ENCODE assay signal across 28 cellular contexts in the genomic region with DNA sequence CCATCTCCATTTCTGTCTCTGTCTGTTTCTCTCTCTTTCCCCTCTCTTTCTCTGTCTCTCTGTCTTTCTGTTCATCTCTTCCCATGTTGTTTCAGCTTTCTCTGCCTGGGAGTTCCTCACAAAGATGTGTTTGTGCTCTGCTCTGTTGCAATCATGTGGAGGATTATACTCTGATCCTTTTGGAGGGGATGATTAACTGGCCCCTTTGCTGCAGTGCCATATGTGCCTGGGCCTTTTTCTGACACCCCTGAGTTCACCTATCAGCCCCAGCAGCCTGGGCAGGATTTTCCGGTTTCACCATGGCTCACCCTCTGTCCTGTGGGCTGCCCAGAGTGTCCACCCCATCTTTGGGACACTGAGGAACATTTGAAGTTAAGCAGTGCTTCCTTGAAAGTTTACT. TPM values are rescaled to one million over a fixed set of nuclear protein-coding genes. Genes with fewer than 3 reads are reported as not detected.
A peak's percentile ranks its signal among the peaks of the same experiment; 100 is the strongest.
DNase-seq lines count a peak whose midpoint lies in the region; ATAC-seq and TF ChIP-seq lines count a peak whose summit lies in the region.
"Had no signal": no experiment of that assay in that cellular context is flagged by ENCODE, and none has a peak within 500 bp of the region (broad histone marks: within the 10 kb centered on the region; RNA-seq: fewer than 3 reads in every experiment).

No MANE protein-coding gene starts in this region.

- no peak overlapping the region for H3K23ac ChIP-seq in neuronal stem cell (ENCODE audit: low read depth, low read length, poor library complexity)

- no peak overlapping the region for H3K9ac ChIP-seq in neuronal stem cell (ENCODE audit: low read depth, low read length, poor library complexity)
- H3K9ac ChIP-seq: BLaER1 had no signal

- H2AK5ac ChIP-seq in neuronal stem cell (ENCODE audit: low read depth, low read length): no peak overlapping the region

- no peak overlapping the region for H3K4me2 ChIP-seq in neuronal stem cell (ENCODE audit: insufficient read depth, low read length, poor library complexity, severe bottlenecking)
- H3K4me2 ChIP-seq: A549, BLaER1, GM23338 had no signal

- H3K79me1 ChIP-seq in neuronal stem cell (ENCODE audit: low read depth, low read length): no peaks in the 10 kb centered on the region

- POLR2A ChIA-PET in Caco-2 (lab: Charles Lee): no interaction called here

- no peak overlapping the region for H3K14ac ChIP-seq in neuronal stem cell (ENCODE audit: low read length)

- peaks cover 9% of the 10 kb centered on the region for H3K36me3 Mint-ChIP-seq in Caco-2 (ENCODE audit: insufficient read depth, unreplicated experiment)
- H3K36me3 Mint-ChIP-seq: CD4-positive, alpha-beta memory T cell; IgD-negative memory B cell had no signal

- H3K4me3 Mint-ChIP-seq in Caco-2 (ENCODE audit: unreplicated experiment): no peak overlapping the region
- H3K4me3 Mint-ChIP-seq: CD4-positive, alpha-beta memory T cell; GM23338 had no signal

- H3K4me3 ChIP-seq in Caco-2 (ENCODE audit: low read depth, low read length) (no peak overlapping the region), esophagus (ENCODE audit: low read depth in 1 of 2, low read length in 2 of 2) (no peak overlapping the region), neuronal stem cell (ENCODE audit: low read length in 2 of 2) (no peak overlapping the region)
- H3K4me3 ChIP-seq: A549, BLaER1, GM12878, GM23338, MG63 had no signal

- H3K4ac ChIP-seq in neuronal stem cell (ENCODE audit: low read length): no peak overlapping the region

- peaks cover 17% of the 10 kb centered on the region for H3K4me1 Mint-ChIP-seq in Caco-2 (ENCODE audit: low read depth, unreplicated experiment)
- H3K4me1 Mint-ChIP-seq: IgD-negative memory B cell had no signal

- H2BK15ac ChIP-seq in neuronal stem cell (ENCODE audit: low read length): no peak overlapping the region

- DNase-seq in Caco-2 (no peak), NCI-H82 treated with DMSO at 0.1 percent for 48 hours (lab: John Stamatoyannopoulos, UW; ENCODE audit: unreplicated experiment) (peak; percentile 54), neuronal stem cell (ENCODE audit: low spot score) (no peak), NCI-H1092 treated with DMSO at 0.1 percent for 48 hours (lab: John Stamatoyannopoulos, UW) (no peak), AG08395 (ENCODE audit: low spot score) (no peak)
- DNase-seq: Calu3; CD4-positive, alpha-beta memory T cell; DMS53; EL; HCEC 1CT; Karpas-422; MG63; NCI-H1048; NCI-H146; NCI-H2029 treated with DMSO at 0.1 percent for 48 hours; NCI-H2171 treated with DMSO at 0.1 percent for 48 hours; NCI-H446; NCI-H748 treated with DMSO at 0.1 percent for 48 hours; OCI-M1; SIG-M5 had no signal

- H3K18ac ChIP-seq in neuronal stem cell (ENCODE audit: low read length): no peak overlapping the region

- BruUV-seq in Caco-2 (replicated peaks; lab: Mats Ljungman, UMichigan): no TSS peak

- H2BK120ac ChIP-seq in neuronal stem cell (ENCODE audit: low read depth, low read length): no peak overlapping the region

- CTCF ChIA-PET in Caco-2 (lab: Charles Lee): interaction anchor here (1.0 kb wide), 1 partner anchor 26 kb away, joined by 3 read pairs; no protein-coding TSS in a partner anchor

- peak overlapping the region; percentile 75 to 91 for H3K27ac ChIP-seq in esophagus (ENCODE audit: low read depth in 2 of 2, low read length in 1 of 2)
- H3K27ac ChIP-seq in neuronal stem cell (replicated peaks; ENCODE audit: low read length): no peak overlapping the region
- H3K27ac ChIP-seq: A549, BLaER1 had no signal

- 57 to 68% methylated on average over 1 of the region's 1 CpG for WGBS in esophagus, 2 donors
- WGBS in neuronal stem cell (ENCODE audit: extremely low coverage in 2 of 2, insufficient read length in 2 of 2, insufficient replicate concordance in 1 of 2), 2 donors: no CpG with 5 or more reads among the region's 1 CpG

- no peak overlapping the region for H2BK12ac ChIP-seq in neuronal stem cell (ENCODE audit: low read length)

- no peak overlapping the region for H4K91ac ChIP-seq in neuronal stem cell (ENCODE audit: low read depth, low read length, poor library complexity)

- H3K4me1 ChIP-seq in Caco-2 (peaks cover 16% of the 10 kb centered on the region), esophagus (ENCODE audit: control insufficient read depth in 2 of 2, insufficient read depth in 2 of 2, low read length in 1 of 2) (peaks cover 0 to 2% of the 10 kb centered on the region in 2 donors), neuronal stem cell (ENCODE audit: control insufficient read depth in 2 of 2, insufficient read depth in 1 of 2, low read depth in 1 of 2, low read length in 2 of 2) (peaks cover 0 to 3% of the 10 kb centered on the region in 2 donors)
- H3K4me1 ChIP-seq: A549, BLaER1 had no signal

- H3K9me3 ChIP-seq in Caco-2 (peaks cover 18% of the 10 kb centered on the region), esophagus (ENCODE audit: control insufficient read depth in 2 of 2, insufficient read depth in 1 of 2, low read depth in 1 of 2, low read length in 1 of 2) (no peaks in the 10 kb centered on the region), neuronal stem cell (replicated peaks in 1 of 2; ENCODE audit: control insufficient read depth in 2 of 2, insufficient read depth in 1 of 2, low read depth in 1 of 2, low read length in 2 of 2) (no peaks in the 10 kb centered on the region)
- H3K9me3 ChIP-seq: A549, BLaER1, MG63 had no signal

- H3K9me3 Mint-ChIP-seq in Caco-2 (ENCODE audit: unreplicated experiment): peaks cover 13% of the 10 kb centered on the region
- H3K9me3 Mint-ChIP-seq: CD4-positive, alpha-beta memory T cell; GM23338; IgD-negative memory B cell had no signal

- H3K27me3 Mint-ChIP-seq in Caco-2 (ENCODE audit: insufficient read depth, unreplicated experiment): no peaks in the 10 kb centered on the region

- TF ChIP-seq CTCF in Caco-2 (IDR thresholded peaks at IDR 0.05; ENCODE audit: insufficient read depth in 1 of 2, low read depth in 1 of 2, low read length in 1 of 2, severe bottlenecking in 1 of 2, unreplicated experiment in 1 of 2): no peak

- H3K36me3 ChIP-seq in Caco-2 (ENCODE audit: control insufficient read depth, insufficient read depth, low read length) (no peaks in the 10 kb centered on the region), esophagus (ENCODE audit: control insufficient read depth in 2 of 2, insufficient read depth in 2 of 2, low read length in 1 of 2) (no peaks in the 10 kb centered on the region), neuronal stem cell (replicated peaks in 1 of 2; ENCODE audit: control insufficient read depth in 2 of 2, insufficient read depth in 2 of 2, low read length in 2 of 2) (no peaks in the 10 kb centered on the region)
- H3K36me3 ChIP-seq: BLaER1, MG63 had no signal

- no peak overlapping the region for H4K8ac ChIP-seq in neuronal stem cell (ENCODE audit: low read depth, low read length)

- H3K27me3 ChIP-seq in Caco-2 (replicated peaks; ENCODE audit: control insufficient read depth, insufficient read depth, low read length) (no peaks in the 10 kb centered on the region), esophagus (ENCODE audit: control insufficient read depth in 1 of 2, insufficient read depth in 2 of 2, low read length in 2 of 2) (no peaks in the 10 kb centered on the region), neuronal stem cell (ENCODE audit: control insufficient read depth in 3 of 3, insufficient read depth in 3 of 3, low read depth in 1 of 3, low read length in 3 of 3) (no peaks in the 10 kb centered on the region)
- H3K27me3 ChIP-seq: BLaER1, MG63 had no signal

- H2AFZ ChIP-seq in neuronal stem cell (ENCODE audit: low read length): peak overlapping the region; percentile 5
- H2AFZ ChIP-seq: GM23338 had no signal

- no peak overlapping the region for H2BK5ac ChIP-seq in neuronal stem cell (ENCODE audit: low read length)

- peak overlapping the region; percentile 36 for H3K27ac Mint-ChIP-seq in Caco-2 (ENCODE audit: unreplicated experiment)
- H3K27ac Mint-ChIP-seq: GM23338 had no signal

- intact Hi-C loops in Caco-2 (cut with micrococcal nuclease; ENCODE audit: unreplicated experiment): no loop called here

- ATAC-seq in GM21367 (IDR thresholded peaks at IDR 0.05; ENCODE audit: unreplicated experiment): no peak
- ATAC-seq: A549, GM12878, GM23338 had no signal

RNA-seq across cellular contexts. Expression of gene TEX26, which starts 9.0 kb away (rescaled TPM):
- not detected in 2 replicates for total RNA-seq in Caco-2 (2022)
- under 1 TPM in 1 of 2 donors, not detected in 1; 0.45 TPM for polyA plus RNA-seq in esophagus
- 0.24 TPM for polyA plus RNA-seq in neuronal stem cell (2013, experiment 1 of 2)
- 0.18 TPM for polyA plus RNA-seq in neuronal stem cell (2013, experiment 2 of 2)
- total RNA-seq: Calu3; CD4-positive, alpha-beta memory T cell; GM12878; GM23338; RPMI7951 had no signal
- polyA plus RNA-seq: A549; CD4-positive, alpha-beta memory T cell; GM12878; GM23338; IgD-negative memory B cell had no signal

RNA-seq across cellular contexts. Expression of gene MEDAG, which starts 17.4 kb away (rescaled TPM):
- not detected in 2 replicates for total RNA-seq in Caco-2 (2022)
- polyA plus RNA-seq in esophagus: 1 to 10 TPM; 1.5 to 1.7 TPM
- 0.31 TPM for polyA plus RNA-seq in neuronal stem cell (2013, experiment 1 of 2)
- polyA plus RNA-seq in neuronal stem cell (2013, experiment 2 of 2): 0.18 TPM
- total RNA-seq: CD4-positive, alpha-beta memory T cell; GM12878 had no signal
- polyA plus RNA-seq: IgD-negative memory B cell had no signal
